ENCODE assay signal across 7 cellular contexts in the genomic region with DNA sequence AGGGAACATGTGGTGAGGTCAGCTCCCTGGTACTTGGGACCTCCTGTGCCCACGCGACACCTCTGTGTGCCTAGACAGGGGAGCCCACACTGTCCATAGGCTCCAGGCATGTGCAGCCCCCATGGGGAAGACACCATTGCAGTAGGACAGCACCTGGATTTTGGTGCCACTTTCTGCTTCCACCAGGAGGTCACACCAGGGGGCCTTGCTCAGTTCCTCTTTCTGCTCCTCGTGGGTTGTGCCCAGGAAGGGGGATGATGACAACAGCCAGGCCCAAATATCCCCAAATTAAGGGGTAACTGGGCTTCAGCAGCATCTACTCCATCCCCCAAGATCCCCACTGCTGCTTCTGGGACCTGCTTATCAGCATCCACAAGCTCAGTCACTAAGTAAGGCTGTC.
"Had no signal": no experiment of that assay in that cellular context is flagged by ENCODE, and none has a peak within 500 bp of the region (broad histone marks: within the 10 kb centered on the region; RNA-seq: fewer than 3 reads in every experiment).

No MANE protein-coding gene starts in this region.

- H3K4me2 ChIP-seq: GM23338 had no signal

- DNase-seq: H9, HCEC 1CT, IMR-90 had no signal

- FAIRE-seq: H1, H54, HTR-8/SVneo had no signal

- H2AFZ ChIP-seq: GM23338 had no signal

- H3K4me3 ChIP-seq: GM23338 had no signal

- ATAC-seq: GM23338 had no signal
